Comparison of ENCODE assay signal across 1 cellular context in the genomic region with DNA sequence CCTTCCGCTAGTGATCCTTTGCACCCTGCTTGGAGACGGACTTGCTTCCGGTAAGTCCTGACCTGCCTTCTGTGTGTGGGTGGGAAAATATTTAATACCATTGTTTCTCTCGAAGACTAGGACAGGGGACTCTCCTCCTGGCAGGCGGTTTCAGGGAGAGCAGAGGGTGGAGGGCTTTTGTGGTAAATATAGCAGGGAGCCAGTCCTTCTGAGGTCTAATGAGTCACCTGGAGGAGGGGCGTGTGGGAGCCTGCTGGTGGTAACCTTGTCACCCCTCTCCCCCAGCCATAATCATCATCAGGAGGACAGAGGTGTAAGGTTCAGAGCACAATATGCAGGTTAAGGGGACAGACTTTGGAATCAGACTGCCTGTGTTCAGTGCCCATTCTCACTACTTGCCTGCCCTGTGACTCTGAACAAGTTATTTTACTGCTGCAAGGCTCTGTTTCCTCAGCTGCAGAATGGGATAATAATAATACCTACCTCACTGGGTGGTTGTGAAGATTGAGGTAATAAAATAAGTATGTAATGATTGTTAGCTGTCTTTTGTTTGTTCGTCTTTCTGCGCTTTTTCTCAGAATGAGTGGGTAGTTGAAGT.
TF ChIP-seq lines count a peak whose summit lies in the region.

No MANE protein-coding gene starts in this region.

TF ChIP-seq in GM23338, 12 proteins besides CTCF, POLR2A, EP300 and RAD21 (continued from another document):
- TF ChIP-seq ZNF462 (CRISPR knock-in tag; IDR thresholded peaks at IDR 0.05) (no peak), POLR2AphosphoS5 (IDR thresholded peaks at IDR 0.05; ENCODE audit: low read depth) (no peak), STAT1 (IDR thresholded peaks at IDR 0.05; ENCODE audit: unreplicated experiment) (no peak), EZH2 (IDR thresholded peaks at IDR 0.05; ENCODE audit: low read depth, unreplicated experiment) (no peak), ZNF114 (CRISPR knock-in tag; IDR thresholded peaks at IDR 0.05) (no peak)
